Comparison of ENCODE assay signal across 1 cellular context in the genomic region with DNA sequence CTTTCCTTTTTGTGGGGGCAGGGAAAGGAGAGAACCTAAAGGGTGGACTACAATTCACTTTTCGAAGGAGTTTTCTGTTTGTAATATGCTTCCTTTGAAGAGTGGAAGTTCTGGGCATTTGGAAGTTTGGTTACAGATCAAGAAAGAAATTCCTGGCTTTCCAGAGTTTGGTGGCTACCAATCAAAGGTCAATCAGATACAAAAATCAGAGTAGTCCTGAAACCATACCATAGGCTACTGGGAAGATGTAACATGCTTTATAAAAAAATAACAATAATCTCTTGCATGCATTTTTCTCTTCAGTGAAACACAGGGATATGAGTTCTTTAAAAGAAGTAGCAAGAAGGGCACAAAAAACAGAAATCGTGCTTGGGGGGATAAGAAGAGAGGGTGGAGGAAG.
TF ChIP-seq lines count a peak whose summit lies in the region.

No MANE protein-coding gene starts in this region.

TF ChIP-seq in A549, 52 proteins besides CTCF, POLR2A, EP300 and RAD21 (continued from another document):
- TF ChIP-seq NPAS2 (CRISPR knock-in tag; IDR thresholded peaks at IDR 0.05; ENCODE audit: borderline replicate concordance) (no peak), KDM5A (IDR thresholded peaks at IDR 0.05) (no peak), RARB (CRISPR knock-in tag; IDR thresholded peaks at IDR 0.05) (no peak), HOXB13 (CRISPR knock-in tag; IDR thresholded peaks at IDR 0.05; ENCODE audit: low read depth) (no peak), ZNF302 (CRISPR knock-in tag; IDR thresholded peaks at IDR 0.05) (no peak), RCOR1 (IDR thresholded peaks at IDR 0.05; ENCODE audit: low read depth, low read length) (no peak), PBX3 (IDR thresholded peaks at IDR 0.05) (no peak), NFE2L2 (conservative IDR thresholded peaks at IDR 0.05; ENCODE audit: low read length) (no peak), MYC (IDR thresholded peaks at IDR 0.05; ENCODE audit: borderline replicate concordance, low read length) (no peak), GATA3 (IDR thresholded peaks at IDR 0.05; ENCODE audit: borderline replicate concordance) (no peak), JUN (IDR thresholded peaks at IDR 0.05) (no peak), E2F6 (IDR thresholded peaks at IDR 0.05; ENCODE audit: borderline replicate concordance, low read depth) (no peak), HEYL (CRISPR knock-in tag; IDR thresholded peaks at IDR 0.05) (no peak), HOXA7 (CRISPR knock-in tag; IDR thresholded peaks at IDR 0.05) (no peak)
- TF ChIP-seq, protein P1, sequence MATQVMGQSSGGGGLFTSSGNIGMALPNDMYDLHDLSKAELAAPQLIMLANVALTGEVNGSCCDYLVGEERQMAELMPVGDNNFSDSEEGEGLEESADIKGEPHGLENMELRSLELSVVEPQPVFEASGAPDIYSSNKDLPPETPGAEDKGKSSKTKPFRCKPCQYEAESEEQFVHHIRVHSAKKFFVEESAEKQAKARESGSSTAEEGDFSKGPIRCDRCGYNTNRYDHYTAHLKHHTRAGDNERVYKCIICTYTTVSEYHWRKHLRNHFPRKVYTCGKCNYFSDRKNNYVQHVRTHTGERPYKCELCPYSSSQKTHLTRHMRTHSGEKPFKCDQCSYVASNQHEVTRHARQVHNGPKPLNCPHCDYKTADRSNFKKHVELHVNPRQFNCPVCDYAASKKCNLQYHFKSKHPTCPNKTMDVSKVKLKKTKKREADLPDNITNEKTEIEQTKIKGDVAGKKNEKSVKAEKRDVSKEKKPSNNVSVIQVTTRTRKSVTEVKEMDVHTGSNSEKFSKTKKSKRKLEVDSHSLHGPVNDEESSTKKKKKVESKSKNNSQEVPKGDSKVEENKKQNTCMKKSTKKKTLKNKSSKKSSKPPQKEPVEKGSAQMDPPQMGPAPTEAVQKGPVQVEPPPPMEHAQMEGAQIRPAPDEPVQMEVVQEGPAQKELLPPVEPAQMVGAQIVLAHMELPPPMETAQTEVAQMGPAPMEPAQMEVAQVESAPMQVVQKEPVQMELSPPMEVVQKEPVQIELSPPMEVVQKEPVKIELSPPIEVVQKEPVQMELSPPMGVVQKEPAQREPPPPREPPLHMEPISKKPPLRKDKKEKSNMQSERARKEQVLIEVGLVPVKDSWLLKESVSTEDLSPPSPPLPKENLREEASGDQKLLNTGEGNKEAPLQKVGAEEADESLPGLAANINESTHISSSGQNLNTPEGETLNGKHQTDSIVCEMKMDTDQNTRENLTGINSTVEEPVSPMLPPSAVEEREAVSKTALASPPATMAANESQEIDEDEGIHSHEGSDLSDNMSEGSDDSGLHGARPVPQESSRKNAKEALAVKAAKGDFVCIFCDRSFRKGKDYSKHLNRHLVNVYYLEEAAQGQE (IDR thresholded peaks at IDR 0.05), result no peak
- TF ChIP-seq, protein P2, sequence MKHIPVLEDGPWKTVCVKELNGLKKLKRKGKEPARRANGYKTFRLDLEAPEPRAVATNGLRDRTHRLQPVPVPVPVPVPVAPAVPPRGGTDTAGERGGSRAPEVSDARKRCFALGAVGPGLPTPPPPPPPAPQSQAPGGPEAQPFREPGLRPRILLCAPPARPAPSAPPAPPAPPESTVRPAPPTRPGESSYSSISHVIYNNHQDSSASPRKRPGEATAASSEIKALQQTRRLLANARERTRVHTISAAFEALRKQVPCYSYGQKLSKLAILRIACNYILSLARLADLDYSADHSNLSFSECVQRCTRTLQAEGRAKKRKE (CRISPR knock-in tag; IDR thresholded peaks at IDR 0.05; ENCODE audit: low read depth), result no peak
TF ChIP-seq in A549: peak in this region for 0.
